In genomic region chr1:56435434-56436337, GRCh38 we compare ENCODE assay signal across 15 cellular contexts.
DNase-seq lines count a peak whose midpoint lies in the region; ATAC-seq and TF ChIP-seq lines count a peak whose summit lies in the region.
"Had no signal": no experiment of that assay in that cellular context is flagged by ENCODE, and none has a peak within 500 bp of the region (broad histone marks: within the 10 kb centered on the region; RNA-seq: fewer than 3 reads in every experiment).

No MANE protein-coding gene starts in this region.

- peaks cover 6% of the 10 kb centered on the region for H3K27me3 Mint-ChIP-seq in endodermal cell (ENCODE audit: insufficient read depth)
- H3K27me3 Mint-ChIP-seq in nephron (ENCODE audit: low read depth), result no peaks in the 10 kb centered on the region
- H3K27me3 Mint-ChIP-seq in activated naive CD8-positive, alpha-beta T cell treated with anti-CD3 and anti-CD28 coated beads, Interleukin-2, amount 50 U/mL, for 24 hours, result no peaks in the 10 kb centered on the region
- H3K27me3 Mint-ChIP-seq: central memory CD8-positive, alpha-beta T cell had no signal

- H3K9me3 ChIP-seq in endodermal cell (ENCODE audit: control insufficient read depth, low read length) (no peaks in the 10 kb centered on the region), mucosa of descending colon (no peaks in the 10 kb centered on the region), tibial artery (no peaks in the 10 kb centered on the region)
- H3K9me3 ChIP-seq: uterus had no signal

- peak overlapping the region; percentile 39 for H3K4me3 ChIP-seq in endodermal cell (ENCODE audit: low read length)
- H3K4me3 ChIP-seq in mucosa of descending colon, result no peak overlapping the region
- no peak overlapping the region for H3K4me3 ChIP-seq in tibial artery
- H3K4me3 ChIP-seq: uterus had no signal

- H3K9me3 Mint-ChIP-seq in endodermal cell (no peaks in the 10 kb centered on the region), nephron (no peaks in the 10 kb centered on the region)
- no peaks in the 10 kb centered on the region for H3K9me3 Mint-ChIP-seq in activated naive CD8-positive, alpha-beta T cell treated with anti-CD3 and anti-CD28 coated beads, Interleukin-2, amount 50 U/mL, for 24 hours
- H3K9me3 Mint-ChIP-seq: activated naive CD4-positive, alpha-beta T cell treated with anti-CD3 and anti-CD28 coated beads for 36 hours had no signal

- H3K4me3 Mint-ChIP-seq in endodermal cell (peak overlapping the region; percentile 31), nephron (peak overlapping the region in 2 of 3 experiments; percentile 11 to 19)
- no peak overlapping the region for H3K4me3 Mint-ChIP-seq in activated naive CD8-positive, alpha-beta T cell treated with anti-CD3 and anti-CD28 coated beads, Interleukin-2, amount 50 U/mL, for 24 hours
- H3K4me3 Mint-ChIP-seq: activated naive CD4-positive, alpha-beta T cell treated with anti-CD3 and anti-CD28 coated beads for 36 hours; central memory CD8-positive, alpha-beta T cell had no signal

- TF ChIP-seq CTCF in endodermal cell (conservative IDR thresholded peaks at IDR 0.05) (no peak), nephron (IDR thresholded peaks at IDR 0.05; ENCODE audit: unreplicated experiment in 3 of 3) (no peak), mucosa of descending colon (IDR thresholded peaks at IDR 0.05) (no peak), tibial artery (IDR thresholded peaks at IDR 0.05) (no peak)

- H3K27ac Mint-ChIP-seq in endodermal cell (peak overlapping the region; percentile 93), nephron (peak overlapping the region; percentile 69 to 92 (median 84))
- H3K27ac Mint-ChIP-seq in activated naive CD8-positive, alpha-beta T cell treated with anti-CD3 and anti-CD28 coated beads, Interleukin-2, amount 50 U/mL, for 24 hours, result no peak overlapping the region
- H3K27ac Mint-ChIP-seq: activated naive CD4-positive, alpha-beta T cell treated with anti-CD3 and anti-CD28 coated beads for 36 hours had no signal

- DNase-seq in Ammon's horn (ENCODE audit: low spot score) (peak; percentile 97), NCI-H446 treated with DMSO at 0.1 percent for 48 hours (lab: John Stamatoyannopoulos, UW) (peak; percentile 33), endodermal cell (peak; percentile 83), mucosa of descending colon (no peak), tibial artery (no peak)
- no peak for DNase-seq in activated naive CD8-positive, alpha-beta T cell treated with anti-CD3 and anti-CD28 coated beads, Interleukin-2, amount 50 U/mL, for 24 hours
- DNase-seq: ACHN; activated naive CD4-positive, alpha-beta T cell treated with anti-CD3 and anti-CD28 coated beads for 36 hours; NCI-H1048; NCI-H510A; stimulated activated CD4-positive, alpha-beta T cell treated with anti-CD3 and anti-CD28 coated beads, Interleukin-15, amount 100 ng/mL, for 24 hours; uterus had no signal

- no peaks in the 10 kb centered on the region for H3K27me3 ChIP-seq in endodermal cell (ENCODE audit: control insufficient read depth, insufficient read depth, low read length, poor library complexity, severe bottlenecking)
- no peaks in the 10 kb centered on the region for H3K27me3 ChIP-seq in tibial artery
- H3K27me3 ChIP-seq: uterus had no signal

- peak overlapping the region; percentile 97 for H3K27ac ChIP-seq in endodermal cell (ENCODE audit: low read depth, low read length)
- no peak overlapping the region for H3K27ac ChIP-seq in tibial artery
- H3K27ac ChIP-seq: uterus had no signal

- 30 to 49% methylated on average over 2 to 4 of the region's 4 CpGs for WGBS in endodermal cell (ENCODE audit: insufficient coverage in 1 of 2, insufficient read length in 1 of 2), 2 experiments

- H3K36me3 ChIP-seq in endodermal cell (ENCODE audit: control insufficient read depth, insufficient read depth, low read length) (no peaks in the 10 kb centered on the region), mucosa of descending colon (ENCODE audit: low read depth) (no peaks in the 10 kb centered on the region), tibial artery (no peaks in the 10 kb centered on the region)
- H3K36me3 ChIP-seq: uterus had no signal

- intact Hi-C loops in mucosa of descending colon (cut with DNase I, micrococcal nuclease) (no loop called here), tibial artery (cut with DNase I; ENCODE audit: low total_unique reads) (no loop called here)

- no peaks in the 10 kb centered on the region for H3K36me3 Mint-ChIP-seq in endodermal cell (ENCODE audit: low read depth)
- no peaks in the 10 kb centered on the region for H3K36me3 Mint-ChIP-seq in nephron (ENCODE audit: low read depth)
- H3K36me3 Mint-ChIP-seq in activated naive CD8-positive, alpha-beta T cell treated with anti-CD3 and anti-CD28 coated beads, Interleukin-2, amount 50 U/mL, for 24 hours (ENCODE audit: low read depth), result no peaks in the 10 kb centered on the region

- peaks cover 87% of the 10 kb centered on the region for H3K4me1 Mint-ChIP-seq in endodermal cell
- peaks cover 70% of the 10 kb centered on the region for H3K4me1 Mint-ChIP-seq in nephron
- peaks cover 13% of the 10 kb centered on the region for H3K4me1 Mint-ChIP-seq in activated naive CD8-positive, alpha-beta T cell treated with anti-CD3 and anti-CD28 coated beads, Interleukin-2, amount 50 U/mL, for 24 hours
- H3K4me1 Mint-ChIP-seq: central memory CD8-positive, alpha-beta T cell had no signal

- H3K9ac ChIP-seq in endodermal cell (ENCODE audit: extremely low read depth, low read length, poor library complexity, severe bottlenecking), result peak overlapping the region; percentile 52

- ATAC-seq in GM21723 (IDR thresholded peaks at IDR 0.05; ENCODE audit: unreplicated experiment) (no peak), mucosa of descending colon (no peak)
- no peak for ATAC-seq in activated naive CD8-positive, alpha-beta T cell treated with anti-CD3 and anti-CD28 coated beads, Interleukin-2, amount 50 U/mL, for 24 hours

- peaks cover 56% of the 10 kb centered on the region for H3K4me1 ChIP-seq in endodermal cell (ENCODE audit: control insufficient read depth, insufficient read depth, low read length)
- no peaks in the 10 kb centered on the region for H3K4me1 ChIP-seq in mucosa of descending colon (ENCODE audit: low read depth)
- peaks cover 0 to 21% (median 2%) of the 10 kb centered on the region in 4 donors for H3K4me1 ChIP-seq in tibial artery
- H3K4me1 ChIP-seq: uterus had no signal

Comparison
In these comparisons a context has a peak if more than half of its experiments do, and no peak if none do; other contexts are left out.
1. DNase-seq: peak in Ammon's horn (single experiment), NCI-H446 treated with DMSO at 0.1 percent for 48 hours (single experiment) and endodermal cell (single experiment); none in mucosa of descending colon (0 of 3), tibial artery (0 of 2) and activated naive CD8-positive, alpha-beta T cell treated with anti-CD3 and anti-CD28 coated beads, Interleukin-2, amount 50 U/mL, for 24 hours (single experiment).